ENCODE assay signal across 24 cellular contexts in genomic region chr1:112973788-112974187, GRCh38.
"Had no signal": no experiment of that assay in that cellular context is flagged by ENCODE, and none has a peak within 500 bp of the region (broad histone marks: within the 10 kb centered on the region; RNA-seq: fewer than 3 reads in every experiment).

No MANE protein-coding gene starts in this region.

- H3K9me3 ChIP-seq: left ventricle myocardium inferior, mucosa of descending colon, ovary, right atrium auricular region, stomach, testis, thyroid gland, transverse colon, upper lobe of left lung had no signal

- H3K4me2 ChIP-seq: hepatocyte had no signal

- H3K4me1 ChIP-seq: right atrium auricular region, stomach, testis, thyroid gland, upper lobe of left lung had no signal

- H3K36me3 Mint-ChIP-seq: natural killer cell treated with Interleukin-12 subunit alpha and Interleukin-12 subunit beta and Interleukin-15 and Interleukin-18, amount 100 ng/mL, for 72 hours had no signal

- H3K27ac ChIP-seq: hepatocyte, ovary, right atrium auricular region, skin epidermis, stomach, testis, thyroid gland, upper lobe of left lung had no signal

- H3K4me3 Mint-ChIP-seq: memory B cell; naive thymus-derived CD4-positive, alpha-beta T cell; natural killer cell treated with Interleukin-12 subunit alpha and Interleukin-12 subunit beta and Interleukin-15 and Interleukin-18, amount 100 ng/mL, for 72 hours; stimulated activated naive B cell treated with anti-CD40 and anti-IgM and Interleukin-4, amounts not matched to agents 10 μg/mL and 1 μg/mL and 100 μg/mL, for 72 hours had no signal

- H3K27ac Mint-ChIP-seq: memory B cell; naive thymus-derived CD4-positive, alpha-beta T cell; natural killer cell treated with Interleukin-12 subunit alpha and Interleukin-12 subunit beta and Interleukin-15 and Interleukin-18, amount 100 ng/mL, for 72 hours; progenitor cell of endocrine pancreas; stimulated activated naive B cell treated with anti-CD40 and anti-IgM and Interleukin-4, amounts not matched to agents 10 μg/mL and 1 μg/mL and 100 μg/mL, for 72 hours had no signal

- H3K27me3 Mint-ChIP-seq: memory B cell; naive thymus-derived CD4-positive, alpha-beta T cell; natural killer cell treated with Interleukin-12 subunit alpha and Interleukin-12 subunit beta and Interleukin-15 and Interleukin-18, amount 100 ng/mL, for 72 hours; progenitor cell of endocrine pancreas; stimulated activated naive B cell treated with anti-CD40 and anti-IgM and Interleukin-4, amounts not matched to agents 10 μg/mL and 1 μg/mL and 100 μg/mL, for 72 hours had no signal

- ATAC-seq: mucosa of descending colon; naive thymus-derived CD4-positive, alpha-beta T cell; natural killer cell treated with Interleukin-12 subunit alpha and Interleukin-12 subunit beta and Interleukin-15 and Interleukin-18, amount 100 ng/mL, for 72 hours; sciatic nerve; stimulated activated naive B cell treated with anti-CD40 and anti-IgM and Interleukin-4, amounts not matched to agents 10 μg/mL and 1 μg/mL and 100 μg/mL, for 72 hours; stimulated activated naive CD8-positive, alpha-beta T cell treated with anti-CD3 and anti-CD28 coated beads, Interleukin-15, Interleukin-2, amounts not matched to agents 100 U/mL and 50 U/mL, for 24 hours had no signal

- H3K4me1 Mint-ChIP-seq: memory B cell; naive thymus-derived CD4-positive, alpha-beta T cell; stimulated activated naive B cell treated with anti-CD40 and anti-IgM and Interleukin-4, amounts not matched to agents 10 μg/mL and 1 μg/mL and 100 μg/mL, for 72 hours had no signal

- H3K36me3 ChIP-seq: ovary, thyroid gland, transverse colon, upper lobe of left lung had no signal

- H3K79me2 ChIP-seq: hepatocyte had no signal

- DNase-seq: islet precursor cell; left ventricle myocardium inferior; midbrain; mucosa of descending colon; naive thymus-derived CD4-positive, alpha-beta T cell; ovary; stimulated activated CD4-positive, alpha-beta T cell treated with anti-CD3 and anti-CD28 coated beads, Interleukin-12 subunit alpha, Interleukin-12 subunit beta, amount 100 ng/mL, for 4 hours; stimulated activated CD4-positive, alpha-beta T cell treated with anti-CD3 and anti-CD28 coated beads, Interleukin-15, amount 100 ng/mL, for 24 hours; stimulated activated CD4-positive, alpha-beta T cell treated with anti-CD3 and anti-CD28 coated beads, Interleukin-2, amount 100 ng/mL, for 24 hours; stimulated activated CD4-positive, alpha-beta T cell treated with anti-CD3 and anti-CD28 coated beads, Interleukin-4, amount 100 ng/mL, for 1 hour; stimulated activated naive B cell treated with anti-CD40 and anti-IgM and Interleukin-4, amounts not matched to agents 10 μg/mL and 1 μg/mL and 100 μg/mL, for 72 hours; stimulated activated naive CD8-positive, alpha-beta T cell treated with anti-CD3 and anti-CD28 coated beads, Interleukin-15, Interleukin-2, amounts not matched to agents 100 U/mL and 50 U/mL, for 24 hours; stomach; testis; thyroid gland; transverse colon; upper lobe of left lung had no signal

- H2AFZ ChIP-seq: hepatocyte had no signal

- H3K4me3 ChIP-seq: hepatocyte, left ventricle myocardium inferior, mucosa of descending colon, ovary, right atrium auricular region, skin epidermis, stomach, testis, thyroid gland, transverse colon, upper lobe of left lung had no signal

- H3K9me3 Mint-ChIP-seq: memory B cell; naive thymus-derived CD4-positive, alpha-beta T cell; natural killer cell treated with Interleukin-12 subunit alpha and Interleukin-12 subunit beta and Interleukin-15 and Interleukin-18, amount 100 ng/mL, for 72 hours; stimulated activated naive B cell treated with anti-CD40 and anti-IgM and Interleukin-4, amounts not matched to agents 10 μg/mL and 1 μg/mL and 100 μg/mL, for 72 hours had no signal

- H3K27me3 ChIP-seq: hepatocyte, ovary, right atrium auricular region, stomach, testis, thyroid gland, transverse colon, upper lobe of left lung had no signal
